17 cellular contexts compared by ENCODE assay signal in the genomic region with DNA sequence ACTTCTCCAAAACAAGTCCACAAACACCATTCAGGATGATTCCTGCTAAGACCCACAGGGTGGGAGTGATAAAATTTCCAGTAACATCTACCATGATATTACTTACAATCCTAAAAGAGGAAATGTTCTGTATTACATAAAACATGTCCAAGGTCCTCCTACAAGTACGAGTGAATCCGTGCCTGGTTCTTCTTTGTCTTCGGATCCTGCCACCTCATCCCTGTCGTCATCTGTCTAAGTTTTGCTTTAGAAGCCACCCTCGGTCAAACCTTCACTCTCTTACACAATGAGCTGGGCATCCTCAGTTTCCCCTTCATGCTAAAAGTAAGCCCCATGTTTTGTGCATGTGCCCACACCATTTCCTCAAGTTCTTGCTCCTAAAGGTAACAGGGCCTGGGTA.
"Had no signal": no experiment of that assay in that cellular context is flagged by ENCODE, and none has a peak within 500 bp of the region (broad histone marks: within the 10 kb centered on the region; RNA-seq: fewer than 3 reads in every experiment).

No MANE protein-coding gene starts in this region.

- H3K4me1 Mint-ChIP-seq: activated naive CD4-positive, alpha-beta T cell treated with anti-CD3 and anti-CD28 coated beads, Interleukin-2, amount 50 U/mL, for 24 hours had no signal

- H3K9me3 Mint-ChIP-seq: activated naive CD4-positive, alpha-beta T cell treated with anti-CD3 and anti-CD28 coated beads, Interleukin-2, amount 50 U/mL, for 24 hours; nephron progenitor cell; stimulated activated naive CD8-positive, alpha-beta T cell treated with anti-CD3 and anti-CD28 coated beads, Interleukin-15, Interleukin-2, amounts not matched to agents 100 ng/mL and 50 ng/mL, for 24 hours; T-helper 2 cell treated with Interferon-gamma antibody and Interleukin-4, amounts not matched to agents 5 μg/mL and 100 μg/mL, for 36 hours had no signal

- H3K36me3 ChIP-seq: heart right ventricle, left ventricle myocardium inferior, thoracic aorta had no signal

- ATAC-seq: heart right ventricle had no signal

- H3K27ac ChIP-seq: heart right ventricle, left ventricle myocardium inferior, thoracic aorta had no signal

- H3K36me3 Mint-ChIP-seq: activated naive CD4-positive, alpha-beta T cell treated with anti-CD3 and anti-CD28 coated beads, Interleukin-2, amount 50 U/mL, for 24 hours had no signal

- FAIRE-seq: kidney had no signal

- H3K9me3 ChIP-seq: heart right ventricle, left ventricle myocardium inferior, thoracic aorta had no signal

- H3K4me3 Mint-ChIP-seq: activated naive CD4-positive, alpha-beta T cell treated with anti-CD3 and anti-CD28 coated beads, Interleukin-2, amount 50 U/mL, for 24 hours; nephron progenitor cell; stimulated activated naive CD8-positive, alpha-beta T cell treated with anti-CD3 and anti-CD28 coated beads, Interleukin-15, Interleukin-2, amounts not matched to agents 100 ng/mL and 50 ng/mL, for 24 hours; T-helper 2 cell treated with Interferon-gamma antibody and Interleukin-4, amounts not matched to agents 5 μg/mL and 100 μg/mL, for 36 hours had no signal

- H3K4me3 ChIP-seq: heart right ventricle, left ventricle myocardium inferior, thoracic aorta had no signal

- H3K27ac Mint-ChIP-seq: activated naive CD4-positive, alpha-beta T cell treated with anti-CD3 and anti-CD28 coated beads, Interleukin-2, amount 50 U/mL, for 24 hours; nephron progenitor cell; stimulated activated naive CD8-positive, alpha-beta T cell treated with anti-CD3 and anti-CD28 coated beads, Interleukin-15, Interleukin-2, amounts not matched to agents 100 ng/mL and 50 ng/mL, for 24 hours; T-helper 2 cell treated with Interferon-gamma antibody and Interleukin-4, amounts not matched to agents 5 μg/mL and 100 μg/mL, for 36 hours had no signal

- H3K27me3 Mint-ChIP-seq: stimulated activated naive CD8-positive, alpha-beta T cell treated with anti-CD3 and anti-CD28 coated beads, Interleukin-15, Interleukin-2, amounts not matched to agents 100 ng/mL and 50 ng/mL, for 24 hours had no signal

- DNase-seq: activated CD4-positive, alpha-beta T cell treated with anti-CD3 and anti-CD28 coated beads, Interleukin-2, amount 50 U/mL, for 4 hours; activated CD4-positive, CD25-positive, alpha-beta regulatory T cell treated with anti-CD3 and anti-CD28 coated beads, Interleukin-2, amount 50 U/mL, for 72 hours; activated effector memory CD4-positive, alpha-beta T cell treated with Interleukin-2 at 50 U/mL for 16 hours; activated T-cell treated with anti-CD3 and anti-CD28 coated beads, Interleukin-2, amount 50 U/mL, for 1 hour; foreskin melanocyte; heart right ventricle; kidney; left ventricle myocardium inferior; mesendoderm; nephron progenitor cell; stimulated activated CD4-positive, alpha-beta T cell treated with anti-CD3 and anti-CD28 coated beads, Interleukin-15, amount 100 ng/mL, for 24 hours; stimulated activated CD4-positive, alpha-beta T cell treated with anti-CD3 and anti-CD28 coated beads, Interleukin-4, amount 100 ng/mL, for 24 hours; SW 1271 had no signal

- H3K4me1 ChIP-seq: heart right ventricle, left ventricle myocardium inferior had no signal
